In genomic region chr1:177789956-177790355, GRCh38 we compare ENCODE assay signal across 7 cellular contexts.
"Had no signal": no experiment of that assay in that cellular context is flagged by ENCODE, and none has a peak within 500 bp of the region (broad histone marks: within the 10 kb centered on the region; RNA-seq: fewer than 3 reads in every experiment).

No MANE protein-coding gene starts in this region.

- ATAC-seq: HCT116 had no signal

- H2AFZ ChIP-seq: GM23248 had no signal

- H3K9ac ChIP-seq: GM23248 had no signal

- H3K4me3 ChIP-seq: GM23248, HAP-1 had no signal

- H3K36me3 ChIP-seq: HAP-1 had no signal

- H3K27ac ChIP-seq: GM23248 had no signal

- DNase-seq: GM23248, GOT3, H7, KBM-7 had no signal

- H3K4me1 ChIP-seq: HAP-1 had no signal

- H3K9me3 ChIP-seq: HAP-1 had no signal

- FAIRE-seq: HTR-8/SVneo had no signal
